9 cellular contexts compared by ENCODE assay signal in genomic region chr15:85024509-85025336, GRCh38. TPM values are rescaled to one million over a fixed set of nuclear protein-coding genes. Genes with fewer than 3 reads are reported as not detected.
A peak's percentile ranks its signal among the peaks of the same experiment; 100 is the strongest.
DNase-seq lines count a peak whose midpoint lies in the region; ATAC-seq lines count a peak whose summit lies in the region.
"Had no signal": no experiment of that assay in that cellular context is flagged by ENCODE, and none has a peak within 500 bp of the region (broad histone marks: within the 10 kb centered on the region; RNA-seq: fewer than 3 reads in every experiment).

No MANE protein-coding gene starts in this region.

- H3K4me1 Mint-ChIP-seq in stimulated activated effector memory CD8-positive, alpha-beta T cell treated with anti-CD3 and anti-CD28 coated beads, Interleukin-12 subunit alpha, Interleukin-12 subunit beta, amount 100 ng/mL, for 72 hours = peaks cover 56% of the 10 kb centered on the region

- intact Hi-C loops in sciatic nerve (cut with DNase I) = no loop called here

- H3K9me3 Mint-ChIP-seq in stimulated activated effector memory CD8-positive, alpha-beta T cell treated with anti-CD3 and anti-CD28 coated beads, Interleukin-12 subunit alpha, Interleukin-12 subunit beta, amount 100 ng/mL, for 72 hours = no peaks in the 10 kb centered on the region

- H3K27ac Mint-ChIP-seq in stimulated activated effector memory CD8-positive, alpha-beta T cell treated with anti-CD3 and anti-CD28 coated beads, Interleukin-12 subunit alpha, Interleukin-12 subunit beta, amount 100 ng/mL, for 72 hours = peak overlapping the region; percentile 2

- H3K36me3 Mint-ChIP-seq in stimulated activated effector memory CD8-positive, alpha-beta T cell treated with anti-CD3 and anti-CD28 coated beads, Interleukin-12 subunit alpha, Interleukin-12 subunit beta, amount 100 ng/mL, for 72 hours = no peaks in the 10 kb centered on the region

- DNase-seq in DMS53 (lab: John Stamatoyannopoulos, UW) = peak; percentile 15
- no peak for DNase-seq in DMS53 treated with DMSO at 0.1 percent for 48 hours (lab: John Stamatoyannopoulos, UW; ENCODE audit: unreplicated experiment)
- peak; percentile 67 for DNase-seq in RKO (ENCODE audit: low spot score)
- peak; percentile 69 for DNase-seq in fibroblast of peridontal ligament (ENCODE audit: extremely low read depth)
- no peak for DNase-seq in stimulated activated effector memory CD8-positive, alpha-beta T cell treated with anti-CD3 and anti-CD28 coated beads, Interleukin-12 subunit alpha, Interleukin-12 subunit beta, amount 100 ng/mL, for 72 hours (ENCODE audit: low spot score in 2 of 2)
- no peak for DNase-seq in G401 (ENCODE audit: low spot score)
- no peak for DNase-seq in sciatic nerve (ENCODE audit: low spot score)
- DNase-seq in COLO829 (ENCODE audit: low spot score) = no peak
- DNase-seq: NCI-H446 treated with DMSO at 0.1 percent for 48 hours had no signal

- ATAC-seq in stimulated activated effector memory CD8-positive, alpha-beta T cell treated with anti-CD3 and anti-CD28 coated beads, Interleukin-12 subunit alpha, Interleukin-12 subunit beta, amount 100 ng/mL, for 72 hours = peak; percentile 90
- ATAC-seq in sciatic nerve = no peak

- peak overlapping the region; percentile 27 for H3K4me3 Mint-ChIP-seq in stimulated activated effector memory CD8-positive, alpha-beta T cell treated with anti-CD3 and anti-CD28 coated beads, Interleukin-12 subunit alpha, Interleukin-12 subunit beta, amount 100 ng/mL, for 72 hours

- in situ Hi-C loops in G401 (cut with HindIII; ENCODE audit: low sequenced_read_pairs) = no loop called here

RNA-seq across cellular contexts. Expression of gene PDE8A, which starts 43.1 kb away (rescaled TPM):
- 19.9 and 21.4 TPM in 2 replicates for total RNA-seq in G401 (2014; rRNA removed; shearing (Covaris generic))
- 71.4 TPM for total RNA-seq in sciatic nerve

Comparison
In these comparisons a context has a peak if more than half of its experiments do, and no peak if none do; other contexts are left out.
1. DNase-seq: peak in DMS53 (single experiment), RKO (single experiment) and fibroblast of peridontal ligament (single experiment); none in DMS53 treated with DMSO at 0.1 percent for 48 hours (single experiment), stimulated activated effector memory CD8-positive, alpha-beta T cell treated with anti-CD3 and anti-CD28 coated beads, Interleukin-12 subunit alpha, Interleukin-12 subunit beta, amount 100 ng/mL, for 72 hours (0 of 2), G401 (single experiment), sciatic nerve (single experiment) and COLO829 (single experiment).